28 cellular contexts compared by ENCODE assay signal in the genomic region with DNA sequence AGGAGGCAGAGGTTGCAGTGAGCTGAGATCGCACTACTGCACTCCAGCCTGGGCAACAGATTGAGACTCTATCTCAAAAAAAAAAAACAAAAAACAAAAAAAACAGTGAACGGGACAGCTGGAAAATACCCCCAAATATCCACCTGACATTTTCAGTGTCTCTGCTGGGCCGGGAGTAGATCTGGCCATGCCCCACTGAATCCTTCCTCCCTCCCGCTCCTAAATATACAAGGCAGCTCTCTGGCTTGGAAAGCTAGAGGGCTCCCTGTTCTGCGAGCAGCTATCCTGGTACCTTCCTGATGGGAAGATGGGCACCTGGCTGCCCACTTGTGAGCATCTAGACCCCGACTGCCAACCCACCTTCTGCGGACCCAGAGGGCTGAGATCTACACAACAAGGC. TPM values are rescaled to one million over a fixed set of nuclear protein-coding genes. Genes with fewer than 3 reads are reported as not detected.
A peak's percentile ranks its signal among the peaks of the same experiment; 100 is the strongest.
DNase-seq lines count a peak whose midpoint lies in the region; ATAC-seq and TF ChIP-seq lines count a peak whose summit lies in the region.
"Had no signal": no experiment of that assay in that cellular context is flagged by ENCODE, and none has a peak within 500 bp of the region (broad histone marks: within the 10 kb centered on the region; RNA-seq: fewer than 3 reads in every experiment).

No MANE protein-coding gene starts in this region.

- TF ChIP-seq CTCF in MCF 10A (IDR thresholded peaks at IDR 0.05; ENCODE audit: unreplicated experiment) (no peak), mammary epithelial cell (conservative IDR thresholded peaks at IDR 0.05 in 1 of 2, IDR thresholded peaks at IDR 0.05 in 1 of 2; ENCODE audit: extremely low read depth in 1 of 2, insufficient read depth in 1 of 2, low read depth in 1 of 2, low read length in 2 of 2) (no peak), osteoblast (IDR thresholded peaks at IDR 0.05; ENCODE audit: extremely low read depth, low read depth, low read length) (no peak)

- H3K4me1 Mint-ChIP-seq in MCF 10A (ENCODE audit: insufficient read depth, unreplicated experiment), result peaks cover 40% of the 10 kb centered on the region
- H3K4me1 Mint-ChIP-seq in dendritic cell treated with granulocyte-macrophage colony-stimulating factor and Interleukin-4, amounts not matched to agents 40 ng/mL and 50 ng/mL, for 4 days (ENCODE audit: low read depth), result peaks cover 45% of the 10 kb centered on the region

- no peak for DNase-seq in MCF 10A (ENCODE audit: unreplicated experiment)
- DNase-seq in mammary epithelial cell, result no peak
- DNase-seq in osteoblast (ENCODE audit: insufficient read length, low spot score, missing footprints), result peak; percentile 32
- no peak for DNase-seq in sciatic nerve (ENCODE audit: low spot score)
- DNase-seq in central memory CD4-positive, alpha-beta T cell, result no peak
- DNase-seq in NCI-H1436 (lab: John Stamatoyannopoulos, UW), result no peak
- DNase-seq: activated CD4-positive, alpha-beta T cell treated with anti-CD3 and anti-CD28 coated beads, Interleukin-2, amount 10 ng/mL, durations not matched to agents 7 days and 5 days; activated effector memory CD4-positive, alpha-beta T cell treated with Interleukin-2 at 50 U/mL for 16 hours; activated naive CD8-positive, alpha-beta T cell treated with anti-CD3 and anti-CD28 coated beads, Interleukin-2, amount 10 ng/mL, durations not matched to agents 7 days and 5 days; effector CD4-positive, alpha-beta T cell; erythroblast; foreskin melanocyte; naive thymus-derived CD4-positive, alpha-beta T cell; NCI-H1048; NCI-H187 treated with DMSO at 0.1 percent for 48 hours; NCI-H345; NCI-H82; T-helper 9 cell; upper lobe of left lung; WERI-Rb-1 had no signal

- no peaks in the 10 kb centered on the region for H3K36me3 Mint-ChIP-seq in MCF 10A (ENCODE audit: insufficient read depth, unreplicated experiment)
- no peaks in the 10 kb centered on the region for H3K36me3 Mint-ChIP-seq in dendritic cell treated with granulocyte-macrophage colony-stimulating factor and Interleukin-4, amounts not matched to agents 40 ng/mL and 50 ng/mL, for 4 days (ENCODE audit: low read depth)
- H3K36me3 Mint-ChIP-seq: activated naive CD8-positive, alpha-beta T cell treated with anti-CD3 and anti-CD28 coated beads, Interleukin-2, amount 10 ng/mL, durations not matched to agents 7 days and 5 days; mesothelial cell of epicardium; naive thymus-derived CD4-positive, alpha-beta T cell had no signal

- no peak for ATAC-seq in sciatic nerve
- ATAC-seq in HG03565 (IDR thresholded peaks at IDR 0.05; ENCODE audit: unreplicated experiment), result no peak
- ATAC-seq: naive thymus-derived CD4-positive, alpha-beta T cell; right cardiac atrium had no signal

- intact Hi-C loops in MCF 10A (cut with micrococcal nuclease) (no loop called here), mammary epithelial cell (cut with micrococcal nuclease) (no loop called here), sciatic nerve (cut with DNase I) (no loop called here)
- intact Hi-C loops in dendritic cell treated with granulocyte-macrophage colony-stimulating factor and Interleukin-4, amounts not matched to agents 40 ng/mL and 50 ng/mL, for 4 days (cut with micrococcal nuclease), result no loop called here

- POLR2A ChIA-PET in MCF 10A (lab: Yijun Ruan, JAX), result interaction anchor here (0.8 to 1.0 kb wide), 2 partner anchors 9 to 13 kb away, joined by 3 to 6 read pairs; no protein-coding TSS in a partner anchor

- H3K9me3 Mint-ChIP-seq in MCF 10A (ENCODE audit: unreplicated experiment), result no peaks in the 10 kb centered on the region
- H3K9me3 Mint-ChIP-seq in dendritic cell treated with granulocyte-macrophage colony-stimulating factor and Interleukin-4, amounts not matched to agents 40 ng/mL and 50 ng/mL, for 4 days, result no peaks in the 10 kb centered on the region
- H3K9me3 Mint-ChIP-seq: activated CD4-positive, alpha-beta T cell treated with anti-CD3 and anti-CD28 coated beads, Interleukin-2, amount 10 ng/mL, durations not matched to agents 7 days and 5 days; activated naive CD8-positive, alpha-beta T cell treated with anti-CD3 and anti-CD28 coated beads, Interleukin-2, amount 10 ng/mL, durations not matched to agents 7 days and 5 days; mesothelial cell of epicardium; stimulated activated naive CD8-positive, alpha-beta T cell treated with anti-CD3 and anti-CD28 coated beads, Interleukin-15, Interleukin-2, amounts not matched to agents 100 ng/mL and 50 ng/mL, for 24 hours had no signal

- H3K27ac Mint-ChIP-seq in MCF 10A (ENCODE audit: low read depth, unreplicated experiment), result peak overlapping the region; percentile 81
- H3K27ac Mint-ChIP-seq in dendritic cell treated with granulocyte-macrophage colony-stimulating factor and Interleukin-4, amounts not matched to agents 40 ng/mL and 50 ng/mL, for 4 days, result peak overlapping the region; percentile 78
- H3K27ac Mint-ChIP-seq: activated CD4-positive, alpha-beta T cell treated with anti-CD3 and anti-CD28 coated beads, Interleukin-2, amount 10 ng/mL, durations not matched to agents 7 days and 5 days; activated naive CD8-positive, alpha-beta T cell treated with anti-CD3 and anti-CD28 coated beads, Interleukin-2, amount 10 ng/mL, durations not matched to agents 7 days and 5 days; stimulated activated naive CD8-positive, alpha-beta T cell treated with anti-CD3 and anti-CD28 coated beads, Interleukin-15, Interleukin-2, amounts not matched to agents 100 ng/mL and 50 ng/mL, for 24 hours had no signal

- H3K4me2 ChIP-seq in mammary epithelial cell (ENCODE audit: insufficient read depth, low read depth, low read length), result no peak overlapping the region
- no peak overlapping the region for H3K4me2 ChIP-seq in osteoblast (ENCODE audit: insufficient read depth, low read length)
- H3K4me2 ChIP-seq: hepatocyte had no signal

- H2AFZ ChIP-seq in mammary epithelial cell (ENCODE audit: low read depth, low read length) (no peak overlapping the region), osteoblast (ENCODE audit: low read length) (no peak overlapping the region)
- H2AFZ ChIP-seq: hepatocyte, parathyroid adenoma had no signal

- dilution Hi-C loops in mammary epithelial cell (cut with HindIII; ENCODE audit: low sequenced_read_pairs), result no loop called here

- H3K27me3 ChIP-seq in mammary epithelial cell (ENCODE audit: insufficient read depth, low read length) (no peaks in the 10 kb centered on the region), osteoblast (ENCODE audit: insufficient read depth, low read length) (no peaks in the 10 kb centered on the region)
- H3K27me3 ChIP-seq: hepatocyte, upper lobe of left lung had no signal

- H3K9ac ChIP-seq in mammary epithelial cell (ENCODE audit: insufficient read depth, low read length), result no peak overlapping the region
- H3K9ac ChIP-seq: parathyroid adenoma had no signal

- H3K4me1 ChIP-seq in mammary epithelial cell (ENCODE audit: insufficient read depth, low read length) (peaks cover 3% of the 10 kb centered on the region), osteoblast (ENCODE audit: insufficient read depth, low read length) (peaks cover 21% of the 10 kb centered on the region)

- H3K27ac ChIP-seq in mammary epithelial cell (ENCODE audit: insufficient read depth, low read depth, low read length) (no peak overlapping the region), osteoblast (ENCODE audit: low read depth, low read length) (no peak overlapping the region)
- H3K27ac ChIP-seq: hepatocyte, left ventricle myocardium inferior, parathyroid adenoma, upper lobe of left lung, WERI-Rb-1 had no signal

- no peak overlapping the region for H3K4me3 Mint-ChIP-seq in MCF 10A (ENCODE audit: unreplicated experiment)
- no peak overlapping the region for H3K4me3 Mint-ChIP-seq in dendritic cell treated with granulocyte-macrophage colony-stimulating factor and Interleukin-4, amounts not matched to agents 40 ng/mL and 50 ng/mL, for 4 days
- H3K4me3 Mint-ChIP-seq: activated CD4-positive, alpha-beta T cell treated with anti-CD3 and anti-CD28 coated beads, Interleukin-2, amount 10 ng/mL, durations not matched to agents 7 days and 5 days; activated naive CD8-positive, alpha-beta T cell treated with anti-CD3 and anti-CD28 coated beads, Interleukin-2, amount 10 ng/mL, durations not matched to agents 7 days and 5 days; mesothelial cell of epicardium; stimulated activated naive CD8-positive, alpha-beta T cell treated with anti-CD3 and anti-CD28 coated beads, Interleukin-15, Interleukin-2, amounts not matched to agents 100 ng/mL and 50 ng/mL, for 24 hours had no signal

- H4K20me1 ChIP-seq in mammary epithelial cell (ENCODE audit: insufficient read depth, low read length) (peaks cover 4% of the 10 kb centered on the region), osteoblast (ENCODE audit: insufficient read depth, low read length) (peaks cover 73% of the 10 kb centered on the region)

- H3K79me2 ChIP-seq in mammary epithelial cell (ENCODE audit: insufficient read depth, low read length) (peaks cover 83% of the 10 kb centered on the region), osteoblast (ENCODE audit: insufficient read depth, low read length) (peaks cover 93% of the 10 kb centered on the region)

- in situ Hi-C loops in mammary epithelial cell (cut with MboI; ENCODE audit: low sequenced_read_pairs in 2 of 2), result no loop called here

- H3K9me3 ChIP-seq in mammary epithelial cell (replicated peaks; ENCODE audit: insufficient read depth, low read length), result no peaks in the 10 kb centered on the region
- H3K9me3 ChIP-seq in osteoblast (ENCODE audit: low read depth, low read length), result no peaks in the 10 kb centered on the region
- H3K9me3 ChIP-seq: left ventricle myocardium inferior, upper lobe of left lung had no signal

- no peaks in the 10 kb centered on the region for H3K36me3 ChIP-seq in mammary epithelial cell (ENCODE audit: insufficient read depth, low read length)
- peaks cover 5% of the 10 kb centered on the region for H3K36me3 ChIP-seq in osteoblast (ENCODE audit: insufficient read depth, low read length)

- WGBS in mammary epithelial cell (ENCODE audit: low coverage, missing lambda C conversion rate), result 89% methylated on average over 7 of the region's 7 CpGs

- no peaks in the 10 kb centered on the region for H3K27me3 Mint-ChIP-seq in MCF 10A (ENCODE audit: insufficient read depth, unreplicated experiment)
- H3K27me3 Mint-ChIP-seq in dendritic cell treated with granulocyte-macrophage colony-stimulating factor and Interleukin-4, amounts not matched to agents 40 ng/mL and 50 ng/mL, for 4 days, result peaks cover 32% of the 10 kb centered on the region
- H3K27me3 Mint-ChIP-seq: activated CD4-positive, alpha-beta T cell treated with anti-CD3 and anti-CD28 coated beads, Interleukin-2, amount 10 ng/mL, durations not matched to agents 7 days and 5 days; activated naive CD8-positive, alpha-beta T cell treated with anti-CD3 and anti-CD28 coated beads, Interleukin-2, amount 10 ng/mL, durations not matched to agents 7 days and 5 days; stimulated activated naive CD8-positive, alpha-beta T cell treated with anti-CD3 and anti-CD28 coated beads, Interleukin-15, Interleukin-2, amounts not matched to agents 100 ng/mL and 50 ng/mL, for 24 hours had no signal

- H3K4me3 ChIP-seq in mammary epithelial cell (replicated peaks in 1 of 3; ENCODE audit: insufficient read depth in 1 of 3, low read depth in 2 of 3, low read length in 3 of 3), result no peak overlapping the region
- no peak overlapping the region for H3K4me3 ChIP-seq in osteoblast (ENCODE audit: insufficient read depth, low read length)
- H3K4me3 ChIP-seq: hepatocyte, left ventricle myocardium inferior, upper lobe of left lung had no signal

- BruUV-seq in MCF 10A (replicated peaks; lab: Mats Ljungman, UMichigan) (no TSS peak), mammary epithelial cell (replicated peaks; lab: Mats Ljungman, UMichigan) (no TSS peak)

- CTCF ChIA-PET in MCF 10A (lab: Yijun Ruan, JAX) (no interaction called here), mammary epithelial cell (lab: Charles Lee; ENCODE audit: low non-redundant PET) (no interaction called here)

RNA-seq across cellular contexts. Expression of gene SPSB1, which starts 21.4 kb away (rescaled TPM):
- total RNA-seq in MCF 10A (2022) (8.2 and 16.2 TPM in 2 replicates), mammary epithelial cell (10 to 100 TPM; 18.2 to 56.7 TPM), osteoblast (14.7 and 23.2 TPM in 2 replicates), sciatic nerve (20.1 TPM)
- polyA plus RNA-seq in mammary epithelial cell, result 13.2 TPM
- 17.3 TPM for polyA minus RNA-seq in mammary epithelial cell
